In genomic region chr22:30874431-30875370, GRCh38 we compare ENCODE assay signal across 20 cellular contexts.
DNase-seq lines count a peak whose midpoint lies in the region; ATAC-seq and TF ChIP-seq lines count a peak whose summit lies in the region.
"Had no signal": no experiment of that assay in that cellular context is flagged by ENCODE, and none has a peak within 500 bp of the region (broad histone marks: within the 10 kb centered on the region; RNA-seq: fewer than 3 reads in every experiment).

No MANE protein-coding gene starts in this region.

- H3K4me1 ChIP-seq in osteoblast (ENCODE audit: insufficient read depth, low read length): no peaks in the 10 kb centered on the region
- H3K4me1 ChIP-seq: HAP-1 had no signal

- H3K4me1 Mint-ChIP-seq in type B pancreatic cell (ENCODE audit: unreplicated experiment): peaks cover 29% of the 10 kb centered on the region
- no peaks in the 10 kb centered on the region for H3K4me1 Mint-ChIP-seq in WTC11
- H3K4me1 Mint-ChIP-seq: IgD-negative memory B cell had no signal

- ATAC-seq in left cardiac atrium: no peak
- no peak for ATAC-seq in left ventricle myocardium superior
- ATAC-seq in WTC11: no peak
- ATAC-seq: CD8-positive, alpha-beta T cell had no signal

- H4K20me1 ChIP-seq in osteoblast (ENCODE audit: insufficient read depth, low read length): peaks cover 3% of the 10 kb centered on the region
- H4K20me1 ChIP-seq: BLaER1 had no signal

- no peak overlapping the region for H3K4me2 ChIP-seq in osteoblast (ENCODE audit: insufficient read depth, low read length)

- POLR2A ChIA-PET in WTC11 (lab: Charles Lee): no interaction called here

- H3K79me2 ChIP-seq in osteoblast (ENCODE audit: insufficient read depth, low read length): no peaks in the 10 kb centered on the region

- H3K4me3 Mint-ChIP-seq in type B pancreatic cell (no peak overlapping the region), WTC11 (no peak overlapping the region)
- H3K4me3 Mint-ChIP-seq: CD8-positive, alpha-beta T cell had no signal

- H3K27me3 Mint-ChIP-seq in type B pancreatic cell (no peaks in the 10 kb centered on the region), WTC11 (ENCODE audit: low read depth) (no peaks in the 10 kb centered on the region)
- H3K27me3 Mint-ChIP-seq: IgD-negative memory B cell had no signal

- H2AFZ ChIP-seq in osteoblast (ENCODE audit: low read length): no peak overlapping the region

- H3K27ac Mint-ChIP-seq in type B pancreatic cell (no peak overlapping the region), WTC11 (no peak overlapping the region)
- H3K27ac Mint-ChIP-seq: CD8-positive, alpha-beta T cell; IgD-negative memory B cell had no signal

- DNase-seq in cardiac septum (ENCODE audit: low spot score): peak; percentile 65
- DNase-seq in left cardiac atrium: no peak
- DNase-seq in left ventricle myocardium superior: peak; percentile 13
- peak; percentile 76 for DNase-seq in osteoblast (ENCODE audit: insufficient read length, low spot score, missing footprints)
- DNase-seq in type B pancreatic cell (ENCODE audit: extremely low spot score, unreplicated experiment): peak; percentile 40
- DNase-seq in WTC11 (ENCODE audit: low spot score): no peak
- no peak for DNase-seq in NCI-H774 (lab: John Stamatoyannopoulos, UW)
- no peak for DNase-seq in glomerular visceral epithelial cell (ENCODE audit: extremely low spot score)
- DNase-seq: CD8-positive, alpha-beta T cell; DMS79; Kasumi-1; NCI-H1417; NCI-H2029; NCI-H2171; NCI-H446; NCI-H69; NK-92 treated with Interleukin-12 subunit alpha and Interleukin-12 subunit beta, amount 100 ng/mL, for 24 hours had no signal

- H3K9me3 Mint-ChIP-seq in type B pancreatic cell (no peaks in the 10 kb centered on the region), WTC11 (no peaks in the 10 kb centered on the region)
- H3K9me3 Mint-ChIP-seq: CD8-positive, alpha-beta T cell; IgD-negative memory B cell had no signal

- H3K4me3 ChIP-seq in osteoblast (ENCODE audit: insufficient read depth, low read length): no peak overlapping the region
- H3K4me3 ChIP-seq: BLaER1, HAP-1 had no signal

- intact Hi-C loops in cardiac septum (cut with DNase I) (no loop called here), left cardiac atrium (cut with DNase I) (loop anchor here (10.0 kb wide), 2 partner anchors 70 to 100 kb away; no protein-coding TSS in a partner anchor), left ventricle myocardium superior (cut with micrococcal nuclease) (no loop called here)

- no peaks in the 10 kb centered on the region for H3K36me3 ChIP-seq in osteoblast (ENCODE audit: insufficient read depth, low read length)
- H3K36me3 ChIP-seq: BLaER1, HAP-1 had no signal

- TF ChIP-seq CTCF in osteoblast (IDR thresholded peaks at IDR 0.05; ENCODE audit: extremely low read depth, low read depth, low read length): no peak
- no peak for TF ChIP-seq CTCF in type B pancreatic cell (conservative IDR thresholded peaks at IDR 0.05)
- TF ChIP-seq CTCF in WTC11 (IDR thresholded peaks at IDR 0.05): no peak

- H3K36me3 Mint-ChIP-seq in type B pancreatic cell (no peaks in the 10 kb centered on the region), WTC11 (no peaks in the 10 kb centered on the region)
- H3K36me3 Mint-ChIP-seq: CD8-positive, alpha-beta T cell; IgD-negative memory B cell had no signal

- H3K27ac ChIP-seq in osteoblast (ENCODE audit: low read depth, low read length): no peak overlapping the region

- H3K9me3 ChIP-seq in osteoblast (ENCODE audit: low read depth, low read length): no peaks in the 10 kb centered on the region
- H3K9me3 ChIP-seq: BLaER1, HAP-1 had no signal

- H3K27me3 ChIP-seq in osteoblast (ENCODE audit: insufficient read depth, low read length): no peaks in the 10 kb centered on the region
- H3K27me3 ChIP-seq: BLaER1 had no signal

- CTCF ChIA-PET in WTC11 (lab: Charles Lee): no interaction called here

TF ChIP-seq in WTC11, 78 proteins besides CTCF, POLR2A, EP300 and RAD21:
- TF ChIP-seq ELF4 (CRISPR knock-in tag; IDR thresholded peaks at IDR 0.05; ENCODE audit: low read depth) (no peak), FOXP4 (CRISPR knock-in tag; IDR thresholded peaks at IDR 0.05) (no peak)

Comparison
In these comparisons a context has a peak if more than half of its experiments do, and no peak if none do; other contexts are left out.
1. DNase-seq: peak in cardiac septum (single experiment), left ventricle myocardium superior (single experiment), osteoblast (single experiment) and type B pancreatic cell (single experiment); none in left cardiac atrium (single experiment), WTC11 (single experiment), NCI-H774 (single experiment) and glomerular visceral epithelial cell (single experiment).
2. intact Hi-C loops: an anchor here in left cardiac atrium (10.0 kb wide); none called in cardiac septum and left ventricle myocardium superior.